1 cellular context compared by ENCODE assay signal in genomic region chr7:103348959-103349358, GRCh38.
TF ChIP-seq lines count a peak whose summit lies in the region.

No MANE protein-coding gene starts in this region.

TF ChIP-seq in GM12878, 131 proteins besides CTCF, POLR2A, EP300 and RAD21:
- no peak for TF ChIP-seq ELK1 (IDR thresholded peaks at IDR 0.05; ENCODE audit: low read depth, low read length)
- TF ChIP-seq ATF3 (IDR thresholded peaks at IDR 0.05; ENCODE audit: borderline replicate concordance, extremely low read depth, low read depth, low read length) = no peak
- TF ChIP-seq SMAD1 (IDR thresholded peaks at IDR 0.05; ENCODE audit: low read depth, partially characterized antibody) = no peak
- TF ChIP-seq NFIC (IDR thresholded peaks at IDR 0.05; ENCODE audit: low read depth, low read length) = no peak
- no peak for TF ChIP-seq EED (IDR thresholded peaks at IDR 0.05; ENCODE audit: low read depth)
- TF ChIP-seq IRF3 (IDR thresholded peaks at IDR 0.05) = no peak
- no peak for TF ChIP-seq NR2C1 (IDR thresholded peaks at IDR 0.05)
- no peak for TF ChIP-seq MXI1 (IDR thresholded peaks at IDR 0.05; ENCODE audit: low read depth, low read length)
- TF ChIP-seq ZBTB11 (CRISPR knock-in tag; IDR thresholded peaks at IDR 0.05) = no peak
- TF ChIP-seq IKZF2 (IDR thresholded peaks at IDR 0.05) = no peak
- TF ChIP-seq BMI1 (IDR thresholded peaks at IDR 0.05; ENCODE audit: borderline replicate concordance) = no peak
- TF ChIP-seq NFYA (IDR thresholded peaks at IDR 0.05; ENCODE audit: borderline replicate concordance, low read depth, low read length) = no peak
